8 cellular contexts compared by ENCODE assay signal in the genomic region with DNA sequence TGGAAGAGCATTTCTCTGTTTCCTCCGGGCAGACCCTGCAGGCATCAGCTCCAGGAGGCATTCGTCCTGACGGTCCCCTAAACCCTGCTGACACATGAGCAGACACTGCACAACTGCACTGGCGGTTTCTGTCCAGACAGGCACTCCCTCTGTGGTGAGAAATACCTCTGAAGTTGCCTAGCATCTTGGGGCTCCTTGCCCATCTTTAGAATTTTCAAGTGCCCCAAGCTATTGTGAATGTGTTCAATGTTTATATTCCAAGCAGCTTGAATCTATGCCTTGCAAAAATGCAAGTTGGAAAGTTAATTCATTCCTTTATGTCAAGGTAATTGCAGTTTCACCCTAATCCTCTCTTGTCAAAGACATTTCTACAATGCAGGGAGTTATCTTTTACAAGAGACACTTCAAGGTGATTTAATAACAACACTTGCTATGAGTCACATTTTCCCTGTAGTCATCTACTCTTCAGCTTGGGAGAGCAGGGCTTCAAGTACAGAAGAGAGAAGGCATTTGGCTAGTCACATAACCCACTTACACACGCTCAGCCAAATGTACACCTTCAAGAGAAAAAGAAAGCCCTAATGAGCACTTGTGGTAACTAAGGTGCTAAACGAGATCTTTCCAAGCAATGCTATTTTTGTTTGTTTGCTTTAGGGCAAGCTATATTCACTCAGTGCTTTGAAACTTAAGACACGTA.
DNase-seq lines count a peak whose midpoint lies in the region; ATAC-seq, FAIRE-seq and TF ChIP-seq lines count a peak whose summit lies in the region.

No MANE protein-coding gene starts in this region.

- no peak for ATAC-seq in HepG2
- ATAC-seq in right lobe of liver = no peak
- no peak for ATAC-seq in T-helper 17 cell
- peak; percentile 85 for ATAC-seq in foreskin keratinocyte
- no peak for ATAC-seq in GM21576 (IDR thresholded peaks at IDR 0.05; ENCODE audit: unreplicated experiment)

- H3K36me3 Mint-ChIP-seq in T-helper 17 cell (ENCODE audit: low read depth) = peaks cover 2% of the 10 kb centered on the region

- POLR2A ChIA-PET in HepG2 (lab: Yijun Ruan, JAX) = no interaction called here

- peak overlapping the region; percentile 34; the same call in 1 of the 2 replicates for H3K4me2 ChIP-seq in HepG2 (ENCODE audit: low read depth, low read length)

- TF ChIP-seq RAD21 in HepG2 (CRISPR knock-in tag; IDR thresholded peaks at IDR 0.05) = no peak

- in situ Hi-C loops in HepG2 (cut with HindIII; ENCODE audit: extremely low pct_ligation_motif_present, low pct_unique_long_range_greater_than_20kb) = no loop called here

- H3K4me1 Mint-ChIP-seq in T-helper 17 cell = peaks cover 46% of the 10 kb centered on the region

- no peak for FAIRE-seq in HepG2 (lab: Jason Lieb, UNC)

- H3K36me3 ChIP-seq in HepG2 (replicated peaks in 1 of 2; ENCODE audit: control insufficient read depth in 1 of 2, insufficient read depth in 2 of 2, low read length in 2 of 2) = no peaks in the 10 kb centered on the region
- no peaks in the 10 kb centered on the region for H3K36me3 ChIP-seq in right lobe of liver
- H3K36me3 ChIP-seq in uterus = no peaks in the 10 kb centered on the region
- no peaks in the 10 kb centered on the region for H3K36me3 ChIP-seq in H7 (replicated peaks; ENCODE audit: control insufficient read depth, insufficient read depth, low read length)

- no peaks in the 10 kb centered on the region for H3K27me3 Mint-ChIP-seq in T-helper 17 cell

- H3K4me3 Mint-ChIP-seq in T-helper 17 cell = no peak overlapping the region

- no peak overlapping the region for H3K9ac ChIP-seq in HepG2 (ENCODE audit: insufficient read depth, low read depth, low read length)

- CTCF ChIA-PET in HepG2 (lab: Yijun Ruan, JAX; ENCODE audit: low intra/inter-chr PET ratio, low total read pairs) = no interaction called here

- H2AFZ ChIP-seq in HepG2 (ENCODE audit: low read length) = no peak overlapping the region

- no peak overlapping the region for H3K27ac ChIP-seq in HepG2 (ENCODE audit: extremely low read length, insufficient read depth, low read length)
- H3K27ac ChIP-seq in right lobe of liver = no peak overlapping the region
- peak overlapping the region; percentile 81 for H3K27ac ChIP-seq in foreskin keratinocyte
- peak overlapping the region; percentile 58 to 63 for H3K27ac ChIP-seq in uterus

- no peak overlapping the region for H3K4me3 ChIP-seq in HepG2 (replicated peaks in 1 of 3; ENCODE audit: insufficient read depth in 1 of 3, low read depth in 2 of 3, low read length in 3 of 3)
- H3K4me3 ChIP-seq in right lobe of liver = no peak overlapping the region
- no peak overlapping the region for H3K4me3 ChIP-seq in uterus
- H3K4me3 ChIP-seq in H7 (ENCODE audit: insufficient read depth, low read depth, low read length) = no peak overlapping the region

- WGBS in HepG2 (ENCODE audit: low lambda C conversion rate) = 26% methylated on average over 7 of the region's 7 CpGs
- 39% methylated on average over 3 of the region's 7 CpGs for WGBS in right lobe of liver (ENCODE audit: insufficient coverage, low coverage, low lambda C conversion rate, missing lambda C conversion rate)

- H4K20me1 ChIP-seq in HepG2 (ENCODE audit: insufficient read depth, low read length) = no peaks in the 10 kb centered on the region

- H3K79me2 ChIP-seq in HepG2 (ENCODE audit: insufficient read depth, low read length) = no peaks in the 10 kb centered on the region

- peak overlapping the region; percentile 91 for H3K27ac Mint-ChIP-seq in T-helper 17 cell

- BruUV-seq in HepG2 (replicated peaks; lab: Mats Ljungman, UMichigan) = no TSS peak

- H3K9me3 ChIP-seq in HepG2 (ENCODE audit: low read length) (no peaks in the 10 kb centered on the region), right lobe of liver (no peaks in the 10 kb centered on the region), T-helper 17 cell (ENCODE audit: control insufficient read depth, low read length, poor library complexity, severe bottlenecking) (no peaks in the 10 kb centered on the region), uterus (no peaks in the 10 kb centered on the region)

- DNase-seq in HepG2 (ENCODE audit: low spot score) (no peak), right lobe of liver (no peak), T-helper 17 cell (no peak), foreskin keratinocyte (peak; percentile 94 to 98), uterus (no peak), H7 (no peak), occipital lobe (lab: John Stamatoyannopoulos, UW) (no peak)

- H3K4me1 ChIP-seq in HepG2 (ENCODE audit: insufficient read depth, low read length) (no peaks in the 10 kb centered on the region), right lobe of liver (no peaks in the 10 kb centered on the region), foreskin keratinocyte (peaks cover 32% of the 10 kb centered on the region), uterus (peaks cover 0 to 4% of the 10 kb centered on the region in 2 donors)

- TF ChIP-seq CTCF in HepG2 (CRISPR knock-in tag; IDR thresholded peaks at IDR 0.05) = no peak
- no peak for TF ChIP-seq CTCF in right lobe of liver (IDR thresholded peaks at IDR 0.05)
- no peak for TF ChIP-seq CTCF in foreskin keratinocyte (conservative IDR thresholded peaks at IDR 0.05)
- no peak for TF ChIP-seq CTCF in uterus (IDR thresholded peaks at IDR 0.05)

- TF ChIP-seq EP300 in HepG2 (IDR thresholded peaks at IDR 0.05; ENCODE audit: low read depth in 2 of 2, low read length in 2 of 2) (no peak), HepG2 (CRISPR knock-in tag; IDR thresholded peaks at IDR 0.05; ENCODE audit: borderline replicate concordance) (no peak)

- intact Hi-C loops in HepG2 (cut with micrococcal nuclease; ENCODE audit: unreplicated experiment) = no loop called here
- intact Hi-C loops in right lobe of liver (cut with DNase I) = no loop called here
- intact Hi-C loops in uterus (cut with DNase I; ENCODE audit: low total_unique reads) = no loop called here

- no peak for TF ChIP-seq POLR2A in HepG2 (IDR thresholded peaks at IDR 0.05; ENCODE audit: insufficient read depth in 1 of 2, low read depth in 2 of 2, low read length in 2 of 2)
- no peak for TF ChIP-seq POLR2A in right lobe of liver (IDR thresholded peaks at IDR 0.05)
- no peak for TF ChIP-seq POLR2A in uterus (IDR thresholded peaks at IDR 0.05)

- H3K27me3 ChIP-seq in HepG2 (ENCODE audit: control insufficient read depth in 1 of 2, insufficient read depth in 2 of 2, low read length in 2 of 2) (no peaks in the 10 kb centered on the region; a peak in 1 of 5 replicates), right lobe of liver (no peaks in the 10 kb centered on the region), foreskin keratinocyte (no peaks in the 10 kb centered on the region), uterus (no peaks in the 10 kb centered on the region), H7 (ENCODE audit: control insufficient read depth, insufficient read depth, low read length) (no peaks in the 10 kb centered on the region)

TF ChIP-seq in HepG2, 621 proteins besides CTCF, POLR2A, EP300 and RAD21 (continues in another document):
- TF ChIP-seq ATF7 (IDR thresholded peaks at IDR 0.05) (no peak), ATF7 (CRISPR knock-in tag; IDR thresholded peaks at IDR 0.05) (no peak), KDM3A (CRISPR knock-in tag; IDR thresholded peaks at IDR 0.05; ENCODE audit: low read depth) (no peak), CBFB (CRISPR knock-in tag; IDR thresholded peaks at IDR 0.05) (no peak), ATM (IDR thresholded peaks at IDR 0.05; ENCODE audit: borderline replicate concordance) (no peak), MAFG (CRISPR knock-in tag; IDR thresholded peaks at IDR 0.05) (no peak), DMTF1 (CRISPR knock-in tag; IDR thresholded peaks at IDR 0.05) (no peak), ZNF496 (CRISPR knock-in tag; IDR thresholded peaks at IDR 0.05; ENCODE audit: insufficient replicate concordance) (no peak), GMEB2 (CRISPR knock-in tag; IDR thresholded peaks at IDR 0.05; ENCODE audit: low read depth) (no peak)
- TF ChIP-seq, protein P1, sequence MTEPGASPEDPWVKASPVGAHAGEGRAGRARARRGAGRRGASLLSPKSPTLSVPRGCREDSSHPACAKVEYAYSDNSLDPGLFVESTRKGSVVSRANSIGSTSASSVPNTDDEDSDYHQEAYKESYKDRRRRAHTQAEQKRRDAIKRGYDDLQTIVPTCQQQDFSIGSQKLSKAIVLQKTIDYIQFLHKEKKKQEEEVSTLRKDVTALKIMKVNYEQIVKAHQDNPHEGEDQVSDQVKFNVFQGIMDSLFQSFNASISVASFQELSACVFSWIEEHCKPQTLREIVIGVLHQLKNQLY (CRISPR knock-in tag; IDR thresholded peaks at IDR 0.05) = no peak

Comparison
In these comparisons a context has a peak if more than half of its experiments do, and no peak if none do; other contexts are left out.
1. DNase-seq: peak in foreskin keratinocyte (2 of 2); none in HepG2 (single experiment), right lobe of liver (0 of 3), T-helper 17 cell (0 of 3), uterus (0 of 2), H7 (single experiment) and occipital lobe (single experiment).
2. H3K27ac ChIP-seq: peak in foreskin keratinocyte (single experiment) and uterus (2 of 2); none in HepG2 (single experiment) and right lobe of liver (0 of 3).